8 cellular contexts compared by ENCODE assay signal in genomic region chr5:172772112-172772906, GRCh38. TPM values are rescaled to one million over a fixed set of nuclear protein-coding genes. Genes with fewer than 3 reads are reported as not detected.
A peak's percentile ranks its signal among the peaks of the same experiment; 100 is the strongest.
DNase-seq lines count a peak whose midpoint lies in the region; ATAC-seq and TF ChIP-seq lines count a peak whose summit lies in the region.

No MANE protein-coding gene starts in this region.

- H3K9ac ChIP-seq in SK-N-SH, result peak overlapping the region; percentile 99

- no peaks in the 10 kb centered on the region for H3K9me3 Mint-ChIP-seq in CD8-positive, alpha-beta T cell
- no peaks in the 10 kb centered on the region for H3K9me3 Mint-ChIP-seq in activated naive CD4-positive, alpha-beta T cell treated with anti-CD3 and anti-CD28 coated beads, Interleukin-2, amount 50 U/mL, for 24 hours

- peak overlapping the region; percentile 89 for H3K4me3 ChIP-seq in CD8-positive, alpha-beta T cell (ENCODE audit: low read depth, low read length)
- H3K4me3 ChIP-seq in SK-N-SH (ENCODE audit: low read depth in 2 of 2, low read length in 1 of 2) (peak overlapping the region; percentile 59 to 89), ovary (peak overlapping the region; percentile 38), thymus (ENCODE audit: low read length) (peak overlapping the region; percentile 88)

- TF ChIP-seq EP300 in SK-N-SH (IDR thresholded peaks at IDR 0.05; ENCODE audit: borderline replicate concordance in 1 of 2, low read depth in 1 of 2, low read length in 1 of 2) (peak; percentile 4 to 20; a peak in 1 of 4 replicates), ovary (IDR thresholded peaks at IDR 0.05) (peak; percentile 98)

- peak overlapping the region; percentile 100 for H3K27ac ChIP-seq in CD8-positive, alpha-beta T cell (ENCODE audit: low read depth, low read length)
- peak overlapping the region; percentile 97 to 100 for H3K27ac ChIP-seq in SK-N-SH (ENCODE audit: low read depth in 2 of 2, low read length in 1 of 2)
- peak overlapping the region; percentile 95 to 98 for H3K27ac ChIP-seq in ovary
- peak overlapping the region; percentile 98 for H3K27ac ChIP-seq in thymus (ENCODE audit: low read depth)

- peak overlapping the region; percentile 95 for H3K4me3 Mint-ChIP-seq in CD8-positive, alpha-beta T cell
- H3K4me3 Mint-ChIP-seq in activated naive CD4-positive, alpha-beta T cell treated with anti-CD3 and anti-CD28 coated beads, Interleukin-2, amount 50 U/mL, for 24 hours, result peak overlapping the region; percentile 90

- TF ChIP-seq RAD21 in SK-N-SH (IDR thresholded peaks at IDR 0.05; ENCODE audit: low read length), result peak; percentile 70

- CTCF ChIA-PET in CD8-positive, alpha-beta T cell (lab: Charles Lee), result interaction anchor here (0.6 to 7.2 kb wide), 26 partner anchors 8 to 206 kb away, joined by 3 to 75 read pairs (median 4); no protein-coding TSS in a partner anchor
- CTCF ChIA-PET in SK-N-SH (lab: Yijun Ruan, JAX), result interaction anchor here (0.6 to 5.9 kb wide), 41 partner anchors 10 to 223 kb away, joined by 3 to 113 read pairs (median 4); partner anchors contain the start of gene NEURL1B

- peaks cover 37% of the 10 kb centered on the region for H3K4me1 ChIP-seq in CD8-positive, alpha-beta T cell (ENCODE audit: insufficient read depth, low read length)
- peaks cover 26 to 28% of the 10 kb centered on the region in 2 experiments for H3K4me1 ChIP-seq in SK-N-SH (ENCODE audit: control insufficient read depth in 1 of 2, insufficient read depth in 2 of 2, low read depth in 1 of 2, low read length in 1 of 2)
- peaks cover 8% of the 10 kb centered on the region for H3K4me1 ChIP-seq in ovary (ENCODE audit: insufficient read depth)
- H3K4me1 ChIP-seq in thymus (ENCODE audit: control insufficient read depth, insufficient read depth, low read length), result peaks cover 45% of the 10 kb centered on the region

- peak; percentile 47 for ATAC-seq in CD8-positive, alpha-beta T cell
- ATAC-seq in GM21390 (IDR thresholded peaks at IDR 0.05; ENCODE audit: unreplicated experiment), result peak; percentile 28

- no peaks in the 10 kb centered on the region for H3K9me3 ChIP-seq in CD8-positive, alpha-beta T cell (ENCODE audit: low read length)
- H3K9me3 ChIP-seq in SK-N-SH, result no peaks in the 10 kb centered on the region
- H3K9me3 ChIP-seq in ovary, result no peaks in the 10 kb centered on the region
- no peaks in the 10 kb centered on the region for H3K9me3 ChIP-seq in thymus (ENCODE audit: control insufficient read depth)

- WGBS in SK-N-SH (ENCODE audit: low lambda C conversion rate), result 4% methylated on average over 24 of the region's 50 CpGs
- WGBS in ovary, 3 donors, result 4 to 6% (median 4%) methylated on average over 47 to 50 of the region's 50 CpGs
- WGBS in thymus, result 2% methylated on average over 50 of the region's 50 CpGs

- no peak for TF ChIP-seq POLR2A in ovary (IDR thresholded peaks at IDR 0.05)

- peaks cover 12% of the 10 kb centered on the region for H3K36me3 ChIP-seq in CD8-positive, alpha-beta T cell (ENCODE audit: insufficient read depth, low read length)
- H3K36me3 ChIP-seq in SK-N-SH (replicated peaks in 1 of 2; ENCODE audit: control insufficient read depth in 1 of 2, insufficient read depth in 2 of 2, low read length in 1 of 2), result peaks cover 21 to 29% of the 10 kb centered on the region in 2 experiments
- no peaks in the 10 kb centered on the region for H3K36me3 ChIP-seq in ovary
- H3K36me3 ChIP-seq in thymus (ENCODE audit: control insufficient read depth, insufficient read depth), result peaks cover 16% of the 10 kb centered on the region

- peak; percentile 91 for TF ChIP-seq CTCF in CD8-positive, alpha-beta T cell (IDR thresholded peaks at IDR 0.05)
- TF ChIP-seq CTCF in SK-N-SH (IDR thresholded peaks at IDR 0.05) (peak; percentile 91), ovary (IDR thresholded peaks at IDR 0.05) (peak in 2 of 3 donors; percentile 57 to 88)

- peak overlapping the region; percentile 93 for H3K4me2 ChIP-seq in SK-N-SH

- peak; percentile 77 to 93 (median 84) for DNase-seq in CD8-positive, alpha-beta T cell
- DNase-seq in KG1 (lab: John Stamatoyannopoulos, UW) (peak; percentile 97), SK-N-SH (peak; percentile 90), head of caudate nucleus (peak; percentile 53 to 91 (median 80)), ovary (peak; percentile 84 to 94 (median 87))

- peaks cover 32% of the 10 kb centered on the region for H3K36me3 Mint-ChIP-seq in CD8-positive, alpha-beta T cell
- peaks cover 11% of the 10 kb centered on the region for H3K36me3 Mint-ChIP-seq in activated naive CD4-positive, alpha-beta T cell treated with anti-CD3 and anti-CD28 coated beads, Interleukin-2, amount 50 U/mL, for 24 hours

- peak overlapping the region; percentile 58; the same call in 1 of the 2 replicates for H2AFZ ChIP-seq in SK-N-SH (ENCODE audit: low read depth)

- no peaks in the 10 kb centered on the region for H3K9me2 ChIP-seq in SK-N-SH

- H3K27me3 ChIP-seq in CD8-positive, alpha-beta T cell (ENCODE audit: insufficient read depth, low read length), result no peaks in the 10 kb centered on the region
- no peaks in the 10 kb centered on the region for H3K27me3 ChIP-seq in SK-N-SH (ENCODE audit: insufficient read depth)
- H3K27me3 ChIP-seq in ovary, result no peaks in the 10 kb centered on the region
- no peaks in the 10 kb centered on the region for H3K27me3 ChIP-seq in thymus (ENCODE audit: control insufficient read depth, insufficient read depth)

- peaks cover 37% of the 10 kb centered on the region for H3K79me2 ChIP-seq in SK-N-SH (ENCODE audit: insufficient read depth)

- H3K4me1 Mint-ChIP-seq in CD8-positive, alpha-beta T cell (ENCODE audit: low read depth), result peaks cover 58% of the 10 kb centered on the region
- H3K4me1 Mint-ChIP-seq in activated naive CD4-positive, alpha-beta T cell treated with anti-CD3 and anti-CD28 coated beads, Interleukin-2, amount 50 U/mL, for 24 hours, result peaks cover 70% of the 10 kb centered on the region

- POLR2A ChIA-PET in CD8-positive, alpha-beta T cell (lab: Charles Lee), result interaction anchor here (0.7 to 3.3 kb wide), 14 partner anchors 35 to 1384 kb away, joined by 3 to 39 read pairs (median 6); partner anchors contain the start of genes NPM1 and RPL26L1
- POLR2A ChIA-PET in SK-N-SH (lab: Yijun Ruan, JAX), result interaction anchor here (0.9 to 2.0 kb wide), 5 partner anchors 45 to 556 kb away, joined by 4 to 12 read pairs (median 7); partner anchors contain the start of gene STC2

- H3F3A ChIP-seq in SK-N-SH (replicated peaks; ENCODE audit: insufficient read depth), result peaks cover 61% of the 10 kb centered on the region

- H3K27ac Mint-ChIP-seq in CD8-positive, alpha-beta T cell, result peak overlapping the region; percentile 98
- peak overlapping the region; percentile 97 for H3K27ac Mint-ChIP-seq in activated naive CD4-positive, alpha-beta T cell treated with anti-CD3 and anti-CD28 coated beads, Interleukin-2, amount 50 U/mL, for 24 hours

- intact Hi-C loops in CD8-positive, alpha-beta T cell (cut with DNase I, micrococcal nuclease), result loop anchor here (1.0 to 10.0 kb wide), 12 partner anchors 34 to 1378 kb away; partner anchors contain the start of genes ERGIC1 (in 2 of the 2), BNIP1 (in 1 of the 2) and RPL26L1 (in 1 of the 2)
- intact Hi-C loops in head of caudate nucleus (cut with DNase I) (loop anchor here (5.0 to 10.0 kb wide), 3 partner anchors 62 to 160 kb away; partner anchors contain the start of gene ERGIC1), ovary (cut with DNase I) (loop anchor here in 3 of 4 donors (2.0 to 10.0 kb wide), 5 partner anchors 22 to 130 kb away; partner anchors contain the start of gene ERGIC1 (in 1 of the 3))

- peaks cover 36% of the 10 kb centered on the region for H4K20me1 ChIP-seq in SK-N-SH (ENCODE audit: insufficient read depth)

- H3K27me3 Mint-ChIP-seq in CD8-positive, alpha-beta T cell (ENCODE audit: low read depth), result no peaks in the 10 kb centered on the region
- no peaks in the 10 kb centered on the region for H3K27me3 Mint-ChIP-seq in activated naive CD4-positive, alpha-beta T cell treated with anti-CD3 and anti-CD28 coated beads, Interleukin-2, amount 50 U/mL, for 24 hours

TF ChIP-seq in SK-N-SH, 30 proteins besides CTCF, POLR2A, EP300 and RAD21 (continues in another document):
- TF ChIP-seq RCOR1 (IDR thresholded peaks at IDR 0.05; ENCODE audit: low read length) (peak; percentile 29; the same call in 1 of the 2 replicates), SMC3 (IDR thresholded peaks at IDR 0.05; ENCODE audit: low read depth, low read length) (peak; percentile 57; the same call in 1 of the 2 replicates), MAX (IDR thresholded peaks at IDR 0.05; ENCODE audit: low read depth) (peak; percentile 84; the same call in 1 of the 2 replicates), PBX3 (IDR thresholded peaks at IDR 0.05) (peak; percentile 35; the same call in 1 of the 2 replicates), FOSL2 (IDR thresholded peaks at IDR 0.05; ENCODE audit: borderline replicate concordance, low read depth) (peak; percentile 51; the same call in 1 of the 2 replicates), TCF12 (IDR thresholded peaks at IDR 0.05) (peak; percentile 19; the same call in 1 of the 2 replicates), USF1 (IDR thresholded peaks at IDR 0.05; ENCODE audit: borderline replicate concordance, low read depth) (no peak), SIN3A (IDR thresholded peaks at IDR 0.05; ENCODE audit: borderline replicate concordance, low read depth, low read length) (peak; percentile 61)

RNA-seq across cellular contexts. Expression of gene DUSP1, which starts 1.3 kb away (rescaled TPM):
- total RNA-seq in CD8-positive, alpha-beta T cell, result 100 to 1,000 TPM; 745 to 767 TPM
- 373 and 455 TPM in 2 replicates for polyA plus RNA-seq in SK-N-SH (2012; rRNA removed)
- 208 and 248 TPM in 2 replicates for polyA plus RNA-seq in SK-N-SH (2012; cell fraction: cytosol; rRNA removed)
- 873 and 891 TPM in 2 replicates for polyA plus RNA-seq in SK-N-SH (2012; cell fraction: nucleus; rRNA removed)
- total RNA-seq in ovary, result 1,000 to 10,000 TPM in 2 of 7 donors, 100 to 1,000 TPM in 5; 112 to 2,672 (median 185) TPM
- polyA plus RNA-seq in ovary, result 100 to 1,000 TPM; 201 to 248 TPM
- polyA plus RNA-seq in thymus, result 272 TPM

Comparison
In these comparisons a context has a peak if more than half of its experiments do, and no peak if none do; other contexts are left out.
1. Peak in every context shown above with its lines: DNase-seq, ATAC-seq, H3K4me3 ChIP-seq and H3K27ac ChIP-seq.
2. H3K4me3 ChIP-seq: peak in every context shown above with its lines; median percentile 89 in CD8-positive, alpha-beta T cell; 88 in thymus; 74 in SK-N-SH; 38 in ovary.